In the genomic region with DNA sequence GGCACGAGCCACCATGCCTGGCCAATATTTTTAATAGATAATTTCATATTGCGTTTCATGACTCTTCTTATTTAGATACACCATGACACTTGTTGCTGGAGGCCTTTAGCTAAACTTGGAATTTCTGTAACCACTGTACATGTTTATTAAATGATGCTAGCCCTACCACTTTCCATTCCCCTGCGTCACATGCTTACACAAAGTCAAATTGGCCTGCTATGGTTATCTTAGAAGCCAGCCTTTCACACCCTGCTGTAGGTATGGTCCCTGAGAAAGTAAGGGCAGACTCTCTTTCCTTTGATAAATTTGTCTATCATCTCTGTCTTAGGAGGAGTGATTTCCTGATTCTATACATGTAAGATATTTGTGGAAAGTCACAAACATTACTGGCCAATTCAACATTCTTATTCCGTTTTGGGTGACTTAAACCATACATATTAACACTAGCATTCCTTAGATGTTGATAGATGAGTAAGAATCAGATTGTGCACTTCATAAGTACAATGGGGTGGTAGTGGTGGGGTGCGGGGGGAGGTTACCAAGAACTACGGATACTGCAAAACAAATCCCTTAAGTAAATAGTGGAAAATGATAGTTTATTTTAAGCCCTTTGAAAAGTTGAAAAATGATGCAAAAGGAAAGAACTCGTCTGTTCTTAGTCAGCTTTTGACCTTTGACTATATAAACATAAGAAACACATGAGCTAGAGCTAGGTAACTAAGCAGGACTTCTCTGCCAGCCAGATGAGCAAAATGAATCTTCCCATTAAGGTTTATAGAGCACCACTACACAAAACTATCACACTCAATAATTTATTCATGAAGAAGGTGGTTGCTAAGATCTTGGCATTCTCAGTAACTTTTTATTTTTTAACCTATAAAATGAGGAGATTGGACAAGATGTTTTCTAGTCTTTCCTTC, we compare ENCODE assay signal across 11 cellular contexts. TPM values are rescaled to one million over a fixed set of nuclear protein-coding genes. Genes with fewer than 3 reads are reported as not detected.
DNase-seq lines count a peak whose midpoint lies in the region; ATAC-seq and TF ChIP-seq lines count a peak whose summit lies in the region.
"Had no signal": no experiment of that assay in that cellular context is flagged by ENCODE, and none has a peak within 500 bp of the region (broad histone marks: within the 10 kb centered on the region; RNA-seq: fewer than 3 reads in every experiment).

No MANE protein-coding gene starts in this region.

- no peaks in the 10 kb centered on the region for H3K9me3 ChIP-seq in right lobe of liver

- no peaks in the 10 kb centered on the region for H3K27me3 Mint-ChIP-seq in IgD-negative memory B cell

- H3K9me3 Mint-ChIP-seq in IgD-negative memory B cell = no peaks in the 10 kb centered on the region
- peaks cover 0 to 8% of the 10 kb centered on the region in 2 donors for H3K9me3 Mint-ChIP-seq in activated naive CD4-positive, alpha-beta T cell treated with anti-CD3 and anti-CD28 coated beads, Interleukin-2, amount 50 U/mL, for 72 hours
- H3K9me3 Mint-ChIP-seq: GM23338 had no signal

- H3K27ac ChIP-seq in ACC112 (ENCODE audit: low read depth, low read length) = peak overlapping the region; percentile 97
- peak overlapping the region in 2 of 3 donors; percentile 54 to 67 for H3K27ac ChIP-seq in right lobe of liver

- peak in 1 of 2 donors; percentile 57 for DNase-seq in activated naive CD4-positive, alpha-beta T cell treated with anti-CD3 and anti-CD28 coated beads, Interleukin-2, amount 50 U/mL, for 72 hours (ENCODE audit: low spot score in 2 of 2)
- DNase-seq in right lobe of liver = no peak
- DNase-seq in T-helper 9 cell = no peak
- DNase-seq in NCI-H345 treated with DMSO at 0.1 percent for 48 hours (lab: John Stamatoyannopoulos, UW; ENCODE audit: unreplicated experiment) = no peak
- DNase-seq in DMS 273 treated with DMSO at 0.1 percent for 48 hours (lab: John Stamatoyannopoulos, UW) = no peak
- DNase-seq: COR-L47; NK-92 treated with Interleukin-12 subunit alpha and Interleukin-12 subunit beta, amount 100 ng/mL, for 24 hours had no signal

- intact Hi-C loops in right lobe of liver (cut with DNase I) = no loop called here

- peak overlapping the region; percentile 81 for H2AFZ ChIP-seq in ACC112 (ENCODE audit: low read length, unreplicated experiment)

- peaks cover 16 to 32% (median 24%) of the 10 kb centered on the region in 3 donors for H3K4me1 Mint-ChIP-seq in IgD-negative memory B cell

- peaks cover 31% of the 10 kb centered on the region for H3K4me1 ChIP-seq in ACC112 (ENCODE audit: control insufficient read depth, insufficient read depth, low read length, unreplicated experiment)
- H3K4me1 ChIP-seq in right lobe of liver = peaks cover 0 to 31% (median 6%) of the 10 kb centered on the region in 4 donors

- H3K27me3 ChIP-seq in ACC112 (ENCODE audit: insufficient read depth, low read length) = no peaks in the 10 kb centered on the region
- H3K27me3 ChIP-seq in right lobe of liver = no peaks in the 10 kb centered on the region

- H3K27ac Mint-ChIP-seq in IgD-negative memory B cell = peak overlapping the region; percentile 1 to 92 (median 92)
- H3K27ac Mint-ChIP-seq in activated naive CD4-positive, alpha-beta T cell treated with anti-CD3 and anti-CD28 coated beads, Interleukin-2, amount 50 U/mL, for 72 hours = peak overlapping the region; percentile 100
- H3K27ac Mint-ChIP-seq: GM23338 had no signal

- peak; percentile 65 to 75 for ATAC-seq in activated naive CD4-positive, alpha-beta T cell treated with anti-CD3 and anti-CD28 coated beads, Interleukin-2, amount 50 U/mL, for 72 hours
- ATAC-seq in right lobe of liver (peak; percentile 47 to 64 (median 58)), GM21526 (IDR thresholded peaks at IDR 0.05; ENCODE audit: low FRiP score, unreplicated experiment) (no peak)
- ATAC-seq: GM23338 had no signal

- H3K36me3 ChIP-seq in ACC112 (ENCODE audit: insufficient read depth, low read length) (no peaks in the 10 kb centered on the region), right lobe of liver (no peaks in the 10 kb centered on the region)

- 47% methylated on average over 7 of the region's 7 CpGs for WGBS in right lobe of liver (ENCODE audit: insufficient coverage, low coverage, low lambda C conversion rate, missing lambda C conversion rate)

- peak overlapping the region in 2 of 4 donors; percentile 81 to 82 for H3K4me3 Mint-ChIP-seq in IgD-negative memory B cell
- H3K4me3 Mint-ChIP-seq: GM23338 had no signal

- TF ChIP-seq POLR2A in right lobe of liver (IDR thresholded peaks at IDR 0.05) = no peak

- TF ChIP-seq CTCF in right lobe of liver (IDR thresholded peaks at IDR 0.05) = no peak

- no peaks in the 10 kb centered on the region for H3K36me3 Mint-ChIP-seq in IgD-negative memory B cell
- H3K36me3 Mint-ChIP-seq in activated naive CD4-positive, alpha-beta T cell treated with anti-CD3 and anti-CD28 coated beads, Interleukin-2, amount 50 U/mL, for 72 hours = peaks cover 6 to 30% of the 10 kb centered on the region in 2 donors

- no peaks in the 10 kb centered on the region for H3K79me2 ChIP-seq in ACC112 (ENCODE audit: control insufficient read depth, insufficient read depth, low read length, unreplicated experiment)

- H3K4me3 ChIP-seq in ACC112 (ENCODE audit: low read depth, low read length) (peak overlapping the region; percentile 26; the same call in 1 of the 2 replicates), right lobe of liver (no peak overlapping the region)
- H3K4me3 ChIP-seq: GM23338 had no signal

RNA-seq across cellular contexts. Expression of a gene that starts 7.9 kb away (rescaled TPM):
- polyA plus RNA-seq in IgD-negative memory B cell = 144 TPM
- total RNA-seq in activated naive CD4-positive, alpha-beta T cell treated with anti-CD3 and anti-CD28 coated beads, Interleukin-2, amount 50 U/mL, for 72 hours = 100 to 1,000 TPM; 311 to 402 TPM
- 100 to 1,000 TPM; 164 to 236 (median 183) TPM for total RNA-seq in right lobe of liver

RNA-seq across cellular contexts. Expression of a gene that starts 42.0 kb away (rescaled TPM):
- polyA plus RNA-seq in IgD-negative memory B cell = 87.3 TPM
- 10 to 100 TPM; 63.7 to 72.3 TPM for total RNA-seq in activated naive CD4-positive, alpha-beta T cell treated with anti-CD3 and anti-CD28 coated beads, Interleukin-2, amount 50 U/mL, for 72 hours
- total RNA-seq in right lobe of liver = 10 to 100 TPM; 12.3 to 38.7 (median 21.4) TPM
